1 cellular context compared by ENCODE assay signal in genomic region chr4:58553031-58553430, GRCh38.
TF ChIP-seq lines count a peak whose summit lies in the region.

No MANE protein-coding gene starts in this region.

TF ChIP-seq in H1, 55 proteins besides CTCF, POLR2A, EP300 and RAD21 (continued from another document):
- TF ChIP-seq MAX (IDR thresholded peaks at IDR 0.05) = no peak
- no peak for TF ChIP-seq CTBP2 (IDR thresholded peaks at IDR 0.05; ENCODE audit: borderline replicate concordance, insufficient read depth, insufficient read length, low read length)
- no peak for TF ChIP-seq KDM1A (IDR thresholded peaks at IDR 0.05; ENCODE audit: borderline replicate concordance, low read length)
- TF ChIP-seq SRF (IDR thresholded peaks at IDR 0.05; ENCODE audit: low read depth, low read length) = no peak
- TF ChIP-seq ATF2 (IDR thresholded peaks at IDR 0.05; ENCODE audit: low read length) = no peak
- TF ChIP-seq CHD1 (IDR thresholded peaks at IDR 0.05; ENCODE audit: low read depth, low read length) = no peak
- TF ChIP-seq BACH1 (IDR thresholded peaks at IDR 0.05; ENCODE audit: low read length) = no peak
- TF ChIP-seq POU5F1 (IDR thresholded peaks at IDR 0.05; ENCODE audit: low read depth, low read length) = no peak
- TF ChIP-seq HDAC2 (IDR thresholded peaks at IDR 0.05; ENCODE audit: borderline replicate concordance in 1 of 2, low read depth in 2 of 2, low read length in 2 of 2) = no peak
- no peak for TF ChIP-seq GABPA (IDR thresholded peaks at IDR 0.05; ENCODE audit: borderline replicate concordance, insufficient read depth, low read length)
- no peak for TF ChIP-seq SP1 (IDR thresholded peaks at IDR 0.05; ENCODE audit: low read depth, low read length)
- TF ChIP-seq RXRA (IDR thresholded peaks at IDR 0.05; ENCODE audit: insufficient read depth, low read depth, low read length) = no peak
- no peak for TF ChIP-seq BRCA1 (IDR thresholded peaks at IDR 0.05; ENCODE audit: low read depth, low read length)
TF ChIP-seq in H1: peak in this region for 0.
